1 cellular context compared by ENCODE assay signal in the genomic region with DNA sequence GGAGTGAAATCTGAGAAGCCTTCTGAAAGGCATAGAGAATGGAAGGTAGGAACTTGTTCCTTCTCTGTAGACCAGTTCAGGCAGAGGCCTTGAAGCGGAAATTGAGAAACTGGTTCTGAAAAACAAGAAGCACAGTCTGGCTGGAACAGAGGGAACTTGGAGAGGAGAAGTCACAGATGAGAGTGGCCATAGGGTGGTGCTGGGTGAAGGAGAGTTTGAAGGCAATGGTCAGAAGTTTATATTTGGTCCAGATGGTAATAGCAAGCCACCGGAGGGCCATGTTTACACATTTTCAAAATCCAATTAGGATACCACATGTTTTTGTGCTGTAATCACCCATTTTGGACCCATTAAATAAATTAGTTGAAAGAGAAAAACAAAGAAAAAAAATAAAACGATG.
TF ChIP-seq lines count a peak whose summit lies in the region.

No MANE protein-coding gene starts in this region.

TF ChIP-seq in HepG2, 621 proteins besides CTCF, POLR2A, EP300 and RAD21 (continued from another document):
- TF ChIP-seq, protein P1, sequence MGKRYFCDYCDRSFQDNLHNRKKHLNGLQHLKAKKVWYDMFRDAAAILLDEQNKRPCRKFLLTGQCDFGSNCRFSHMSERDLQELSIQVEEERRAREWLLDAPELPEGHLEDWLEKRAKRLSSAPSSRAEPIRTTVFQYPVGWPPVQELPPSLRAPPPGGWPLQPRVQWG (CRISPR knock-in tag; IDR thresholded peaks at IDR 0.05; ENCODE audit: borderline replicate concordance, low read depth), result no peak
- TF ChIP-seq ZNF264 (CRISPR knock-in tag; IDR thresholded peaks at IDR 0.05) (no peak), ZNF615 (CRISPR knock-in tag; IDR thresholded peaks at IDR 0.05; ENCODE audit: borderline replicate concordance) (no peak)
- TF ChIP-seq, protein P2, sequence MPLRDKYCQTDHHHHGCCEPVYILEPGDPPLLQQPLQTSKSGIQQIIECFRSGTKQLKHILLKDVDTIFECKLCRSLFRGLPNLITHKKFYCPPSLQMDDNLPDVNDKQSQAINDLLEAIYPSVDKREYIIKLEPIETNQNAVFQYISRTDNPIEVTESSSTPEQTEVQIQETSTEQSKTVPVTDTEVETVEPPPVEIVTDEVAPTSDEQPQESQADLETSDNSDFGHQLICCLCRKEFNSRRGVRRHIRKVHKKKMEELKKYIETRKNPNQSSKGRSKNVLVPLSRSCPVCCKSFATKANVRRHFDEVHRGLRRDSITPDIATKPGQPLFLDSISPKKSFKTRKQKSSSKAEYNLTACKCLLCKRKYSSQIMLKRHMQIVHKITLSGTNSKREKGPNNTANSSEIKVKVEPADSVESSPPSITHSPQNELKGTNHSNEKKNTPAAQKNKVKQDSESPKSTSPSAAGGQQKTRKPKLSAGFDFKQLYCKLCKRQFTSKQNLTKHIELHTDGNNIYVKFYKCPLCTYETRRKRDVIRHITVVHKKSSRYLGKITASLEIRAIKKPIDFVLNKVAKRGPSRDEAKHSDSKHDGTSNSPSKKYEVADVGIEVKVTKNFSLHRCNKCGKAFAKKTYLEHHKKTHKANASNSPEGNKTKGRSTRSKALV (CRISPR knock-in tag; IDR thresholded peaks at IDR 0.05), result no peak
